ENCODE assay signal across 1 cellular context in genomic region chr17:57549996-57550395, GRCh38.
A peak's percentile ranks its signal among the peaks of the same experiment; 100 is the strongest.
TF ChIP-seq lines count a peak whose summit lies in the region.

No MANE protein-coding gene starts in this region.

TF ChIP-seq in HepG2, 621 proteins besides CTCF, POLR2A, EP300 and RAD21 (continued from another document):
- TF ChIP-seq ZNF280D (CRISPR knock-in tag; IDR thresholded peaks at IDR 0.05) (no peak), ZNF687 (CRISPR knock-in tag; IDR thresholded peaks at IDR 0.05) (peak; percentile 45)
